26 cellular contexts compared by ENCODE assay signal in the genomic region with DNA sequence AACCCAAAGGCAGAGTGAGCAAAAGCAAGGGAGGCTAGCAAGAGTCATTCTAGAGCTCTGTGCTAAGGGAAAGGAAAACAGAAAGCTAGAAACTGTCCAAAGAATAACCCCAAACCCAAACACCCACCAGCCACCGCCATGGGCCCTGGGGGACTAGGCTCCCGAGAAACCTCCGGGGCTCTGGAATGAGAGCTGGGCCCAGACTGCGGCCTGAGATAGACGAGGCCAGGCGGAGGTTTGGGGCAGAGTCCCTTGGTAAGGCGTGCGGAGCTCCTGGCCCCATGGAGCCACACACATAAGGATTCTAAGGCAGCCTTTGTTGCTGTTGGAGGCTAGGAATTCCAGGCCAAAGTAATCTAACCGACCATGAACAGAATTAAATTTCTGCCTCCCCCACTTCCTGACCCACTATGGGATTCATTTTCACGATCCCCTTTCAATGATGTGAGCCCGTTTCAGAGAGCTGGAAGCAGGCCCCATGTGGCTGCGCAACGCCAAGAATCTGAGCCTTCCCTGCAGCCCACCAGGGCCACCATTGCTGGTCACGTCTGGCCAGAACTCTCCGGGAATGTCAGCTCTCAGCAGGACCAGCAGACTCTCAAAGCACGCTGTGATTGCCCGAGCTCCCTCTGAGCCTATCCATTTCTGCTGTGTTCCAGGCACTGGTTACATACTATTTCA.
"Had no signal": no experiment of that assay in that cellular context is flagged by ENCODE, and none has a peak within 500 bp of the region (broad histone marks: within the 10 kb centered on the region; RNA-seq: fewer than 3 reads in every experiment).

No MANE protein-coding gene starts in this region.

- H3K27me3 Mint-ChIP-seq: memory B cell; stimulated activated naive B cell treated with anti-CD40 and anti-IgM and Interleukin-4, amounts not matched to agents 10 μg/mL and 1 μg/mL and 100 μg/mL, for 72 hours had no signal

- H3K27ac ChIP-seq: heart left ventricle, left ventricle myocardium inferior, pancreas, psoas muscle, skin epidermis, stomach, testis, thyroid gland, transverse colon, upper lobe of left lung, vagina had no signal

- H3K4me1 Mint-ChIP-seq: immature natural killer cell; memory B cell; naive thymus-derived CD8-positive, alpha-beta T cell; neural crest cell; stimulated activated naive B cell treated with anti-CD40 and anti-IgM and Interleukin-4, amounts not matched to agents 10 μg/mL and 1 μg/mL and 100 μg/mL, for 72 hours had no signal

- DNase-seq: heart left ventricle; hypothalamus; immature natural killer cell; kidney; left colon; left ventricle myocardium inferior; naive thymus-derived CD8-positive, alpha-beta T cell; pancreas; posterior cingulate gyrus; stimulated activated CD4-positive, alpha-beta T cell treated with anti-CD3 and anti-CD28 coated beads, Interleukin-12 subunit alpha, Interleukin-12 subunit beta, amount 100 ng/mL, for 4 hours; stimulated activated CD4-positive, alpha-beta T cell treated with anti-CD3 and anti-CD28 coated beads, Interleukin-15, amount 100 ng/mL, for 24 hours; stimulated activated CD4-positive, alpha-beta T cell treated with anti-CD3 and anti-CD28 coated beads, Interleukin-2, amount 100 ng/mL, for 24 hours; stimulated activated CD4-positive, alpha-beta T cell treated with anti-CD3 and anti-CD28 coated beads, Interleukin-4, amount 100 ng/mL, for 1 hour; stimulated activated naive B cell treated with anti-CD40 and anti-IgM and Interleukin-4, amounts not matched to agents 10 μg/mL and 1 μg/mL and 100 μg/mL, for 72 hours; stimulated activated naive CD8-positive, alpha-beta T cell treated with anti-CD3 and anti-CD28 coated beads, Interleukin-15, Interleukin-2, amounts not matched to agents 100 U/mL and 50 U/mL, for 24 hours; stomach; testis; thyroid gland; transverse colon; upper lobe of left lung had no signal

- H3K9me3 ChIP-seq: heart left ventricle, left ventricle myocardium inferior, pancreas, psoas muscle, stomach, testis, thyroid gland, transverse colon, upper lobe of left lung, vagina had no signal

- H3K36me3 Mint-ChIP-seq: immature natural killer cell; memory B cell; naive thymus-derived CD8-positive, alpha-beta T cell; stimulated activated naive B cell treated with anti-CD40 and anti-IgM and Interleukin-4, amounts not matched to agents 10 μg/mL and 1 μg/mL and 100 μg/mL, for 72 hours had no signal

- H3K36me3 ChIP-seq: heart left ventricle, left ventricle myocardium inferior, pancreas, stomach, thyroid gland, transverse colon, upper lobe of left lung, vagina had no signal

- H3K4me3 Mint-ChIP-seq: immature natural killer cell; memory B cell; naive thymus-derived CD8-positive, alpha-beta T cell; nephron; neural crest cell; stimulated activated naive B cell treated with anti-CD40 and anti-IgM and Interleukin-4, amounts not matched to agents 10 μg/mL and 1 μg/mL and 100 μg/mL, for 72 hours had no signal

- H3K9me3 Mint-ChIP-seq: immature natural killer cell; memory B cell; naive thymus-derived CD8-positive, alpha-beta T cell; nephron; neural crest cell; stimulated activated naive B cell treated with anti-CD40 and anti-IgM and Interleukin-4, amounts not matched to agents 10 μg/mL and 1 μg/mL and 100 μg/mL, for 72 hours had no signal

- H3K4me1 ChIP-seq: pancreas, psoas muscle, stomach, thyroid gland, transverse colon, upper lobe of left lung had no signal

- H3K27ac Mint-ChIP-seq: immature natural killer cell; memory B cell; nephron; stimulated activated naive B cell treated with anti-CD40 and anti-IgM and Interleukin-4, amounts not matched to agents 10 μg/mL and 1 μg/mL and 100 μg/mL, for 72 hours had no signal

- H3K27me3 ChIP-seq: heart left ventricle, pancreas, stomach, testis, thyroid gland, transverse colon, upper lobe of left lung, vagina had no signal

- H3K4me3 ChIP-seq: heart left ventricle, left ventricle myocardium inferior, pancreas, psoas muscle, skin epidermis, stomach, testis, thyroid gland, transverse colon, upper lobe of left lung, vagina had no signal
